2 cellular contexts compared by ENCODE assay signal in the genomic region with DNA sequence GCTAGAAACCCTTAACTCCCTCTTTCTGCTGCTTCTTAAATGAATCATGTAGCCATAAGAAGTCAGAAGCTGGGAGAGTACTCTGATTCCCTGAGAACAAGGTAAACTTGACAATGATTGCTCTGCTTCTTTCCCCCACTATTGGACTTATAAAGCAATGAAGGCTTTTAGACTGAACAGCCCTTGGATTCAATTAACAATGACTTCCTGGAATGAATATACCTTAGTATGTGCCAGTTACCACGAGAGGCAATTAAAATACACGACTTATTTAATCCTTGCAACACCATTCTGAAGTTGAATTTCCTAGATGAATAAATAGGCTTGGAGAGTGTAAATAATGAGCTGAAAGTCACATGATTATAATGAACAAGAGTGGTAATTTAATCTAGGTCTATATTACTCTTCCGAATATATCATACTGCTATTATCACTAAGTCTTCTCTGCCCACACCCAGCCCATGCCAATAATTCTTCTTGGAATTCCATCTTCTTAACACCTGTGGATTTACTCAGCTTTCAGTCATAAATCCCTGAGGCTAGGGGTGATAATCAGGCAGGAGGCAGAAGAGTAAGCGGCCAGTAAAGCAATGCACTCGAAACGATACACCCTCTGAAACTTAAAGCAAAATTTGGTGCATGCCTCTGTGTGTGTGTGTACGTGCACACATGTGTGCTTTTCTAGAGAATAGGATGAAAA.
A peak's percentile ranks its signal among the peaks of the same experiment; 100 is the strongest.
TF ChIP-seq lines count a peak whose summit lies in the region.

No MANE protein-coding gene starts in this region.

TF ChIP-seq in IMR-90, 13 proteins besides CTCF, POLR2A, EP300 and RAD21 (continued from another document):
- TF ChIP-seq BHLHE40 (IDR thresholded peaks at IDR 0.05; ENCODE audit: low read depth, low read length) (no peak), CHD1 (IDR thresholded peaks at IDR 0.05; ENCODE audit: low read depth, low read length) (no peak), MAFK (IDR thresholded peaks at IDR 0.05; ENCODE audit: low read depth, low read length) (no peak), RFX5 (IDR thresholded peaks at IDR 0.05; ENCODE audit: low read depth, low read length) (no peak), MAZ (IDR thresholded peaks at IDR 0.05; ENCODE audit: borderline replicate concordance, low read depth, low read length) (no peak), NFE2L2 (IDR thresholded peaks at IDR 0.05; ENCODE audit: low read depth, low read length) (no peak), MXI1 (IDR thresholded peaks at IDR 0.05; ENCODE audit: borderline replicate concordance, low read depth, low read length) (no peak), RCOR1 (IDR thresholded peaks at IDR 0.05; ENCODE audit: insufficient replicate concordance, low read length) (no peak), CEBPB (IDR thresholded peaks at IDR 0.05; ENCODE audit: low read depth, low read length) (no peak)
- TF ChIP-seq, protein P1, sequence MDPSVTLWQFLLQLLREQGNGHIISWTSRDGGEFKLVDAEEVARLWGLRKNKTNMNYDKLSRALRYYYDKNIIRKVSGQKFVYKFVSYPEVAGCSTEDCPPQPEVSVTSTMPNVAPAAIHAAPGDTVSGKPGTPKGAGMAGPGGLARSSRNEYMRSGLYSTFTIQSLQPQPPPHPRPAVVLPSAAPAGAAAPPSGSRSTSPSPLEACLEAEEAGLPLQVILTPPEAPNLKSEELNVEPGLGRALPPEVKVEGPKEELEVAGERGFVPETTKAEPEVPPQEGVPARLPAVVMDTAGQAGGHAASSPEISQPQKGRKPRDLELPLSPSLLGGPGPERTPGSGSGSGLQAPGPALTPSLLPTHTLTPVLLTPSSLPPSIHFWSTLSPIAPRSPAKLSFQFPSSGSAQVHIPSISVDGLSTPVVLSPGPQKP (IDR thresholded peaks at IDR 0.05; ENCODE audit: borderline replicate concordance, low read depth, low read length): no peak
- TF ChIP-seq, protein P2, sequence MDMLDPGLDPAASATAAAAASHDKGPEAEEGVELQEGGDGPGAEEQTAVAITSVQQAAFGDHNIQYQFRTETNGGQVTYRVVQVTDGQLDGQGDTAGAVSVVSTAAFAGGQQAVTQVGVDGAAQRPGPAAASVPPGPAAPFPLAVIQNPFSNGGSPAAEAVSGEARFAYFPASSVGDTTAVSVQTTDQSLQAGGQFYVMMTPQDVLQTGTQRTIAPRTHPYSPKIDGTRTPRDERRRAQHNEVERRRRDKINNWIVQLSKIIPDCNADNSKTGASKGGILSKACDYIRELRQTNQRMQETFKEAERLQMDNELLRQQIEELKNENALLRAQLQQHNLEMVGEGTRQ (IDR thresholded peaks at IDR 0.05; ENCODE audit: low read depth, low read length): no peak

TF ChIP-seq in K562, 482 proteins besides CTCF, POLR2A, EP300 and RAD21:
- TF ChIP-seq, protein P3, sequence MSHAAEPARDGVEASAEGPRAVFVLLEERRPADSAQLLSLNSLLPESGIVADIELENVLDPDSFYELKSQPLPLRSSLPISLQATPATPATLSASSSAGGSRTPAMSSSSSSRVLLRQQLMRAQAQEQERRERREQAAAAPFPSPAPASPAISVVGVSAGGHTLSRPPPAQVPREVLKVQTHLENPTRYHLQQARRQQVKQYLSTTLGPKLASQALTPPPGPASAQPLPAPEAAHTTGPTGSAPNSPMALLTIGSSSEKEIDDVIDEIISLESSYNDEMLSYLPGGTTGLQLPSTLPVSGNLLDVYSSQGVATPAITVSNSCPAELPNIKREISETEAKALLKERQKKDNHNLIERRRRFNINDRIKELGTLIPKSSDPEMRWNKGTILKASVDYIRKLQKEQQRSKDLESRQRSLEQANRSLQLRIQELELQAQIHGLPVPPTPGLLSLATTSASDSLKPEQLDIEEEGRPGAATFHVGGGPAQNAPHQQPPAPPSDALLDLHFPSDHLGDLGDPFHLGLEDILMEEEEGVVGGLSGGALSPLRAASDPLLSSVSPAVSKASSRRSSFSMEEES (CRISPR knock-in tag; IDR thresholded peaks at IDR 0.05): 0 out of 2 replicates have a peak, but pooled peaks have one; percentile 31
- TF ChIP-seq, protein P4, sequence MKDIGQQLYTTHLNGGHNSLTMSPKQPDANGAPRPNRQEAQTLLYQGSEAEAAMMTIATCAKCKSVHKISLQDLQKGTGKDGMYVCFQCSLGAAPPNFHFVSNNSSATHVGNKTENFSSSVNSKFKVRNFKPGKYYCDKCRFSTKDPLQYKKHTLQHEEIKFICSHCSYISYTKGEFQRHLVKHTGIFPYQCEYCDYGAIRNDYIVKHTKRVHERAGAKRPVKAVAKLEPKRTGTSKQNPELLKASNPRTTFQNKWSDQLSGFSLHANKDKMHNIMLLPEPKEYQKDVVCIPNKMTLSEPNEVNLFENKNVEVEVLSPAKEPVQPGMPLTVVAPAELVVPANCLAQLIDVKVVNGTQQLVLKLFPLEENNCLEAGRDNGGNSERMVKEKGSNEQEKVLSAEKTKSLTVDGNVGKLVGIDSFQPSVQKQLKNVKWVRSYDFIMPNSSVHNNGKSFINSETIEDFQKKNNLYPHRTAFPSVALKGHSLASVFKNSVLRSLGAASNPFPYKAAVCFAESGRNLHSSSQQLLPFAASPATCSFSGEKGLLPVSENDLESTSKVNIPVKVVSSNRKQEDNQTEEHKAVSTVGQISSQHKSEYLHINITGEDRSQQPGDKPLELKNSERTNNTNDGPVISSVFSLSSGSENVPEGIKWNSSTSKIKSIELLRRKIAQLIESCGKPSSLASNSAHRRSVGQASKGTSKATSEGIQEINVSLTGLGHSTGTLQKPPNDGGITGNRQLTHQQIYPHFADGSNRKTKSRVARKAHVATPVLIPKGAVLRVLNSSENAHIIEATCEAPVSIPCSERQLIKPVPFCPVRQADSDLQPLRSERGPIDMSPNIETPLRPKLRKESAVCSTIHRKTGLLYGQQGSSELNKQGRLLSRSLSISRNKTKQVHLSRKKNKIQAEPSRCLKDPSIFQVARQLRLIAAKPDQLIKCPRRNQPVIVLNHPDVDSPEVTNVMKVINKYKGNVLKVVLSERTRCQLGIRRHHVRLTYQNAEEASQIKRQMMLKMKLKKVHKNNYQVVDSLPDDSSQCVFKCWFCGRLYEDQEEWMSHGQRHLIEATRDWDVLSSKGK (CRISPR knock-in tag; IDR thresholded peaks at IDR 0.05): no peak
